Comparison of ENCODE assay signal across 1 cellular context in genomic region chr10:101789686-101790085, GRCh38.
TF ChIP-seq lines count a peak whose summit lies in the region.

No MANE protein-coding gene starts in this region.

TF ChIP-seq in GM12878, 131 proteins besides CTCF, POLR2A, EP300 and RAD21:
- TF ChIP-seq USF1 (IDR thresholded peaks at IDR 0.05; ENCODE audit: borderline replicate concordance, extremely low read length, insufficient read depth, low read depth, low read length) (no peak), POLR2AphosphoS5 (IDR thresholded peaks at IDR 0.05; ENCODE audit: low read length) (peak; percentile 47; the same call in 1 of the 2 replicates)
